15 cellular contexts compared by ENCODE assay signal in the genomic region with DNA sequence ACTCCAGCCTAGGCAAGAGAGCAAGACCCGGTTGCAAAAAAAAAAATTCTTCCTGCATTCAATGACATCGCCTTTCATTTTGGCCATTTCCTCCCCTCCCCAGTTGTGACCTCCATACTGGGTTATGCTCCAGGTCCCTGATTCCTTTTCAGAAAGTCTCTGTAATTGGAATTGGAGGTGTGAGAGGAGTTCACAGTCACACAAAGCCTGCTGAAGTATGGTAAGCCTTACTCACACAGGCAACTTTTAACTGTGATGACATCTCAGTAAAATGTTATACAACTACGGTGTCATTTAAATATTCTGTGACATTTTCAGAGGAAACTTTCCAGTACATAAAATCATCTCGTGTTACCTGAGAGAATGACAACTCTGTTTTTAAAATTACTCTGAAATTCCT.
DNase-seq lines count a peak whose midpoint lies in the region; ATAC-seq and TF ChIP-seq lines count a peak whose summit lies in the region.
"Had no signal": no experiment of that assay in that cellular context is flagged by ENCODE, and none has a peak within 500 bp of the region (broad histone marks: within the 10 kb centered on the region; RNA-seq: fewer than 3 reads in every experiment).

No MANE protein-coding gene starts in this region.

- H4K5ac ChIP-seq in mesendoderm (ENCODE audit: low read length) = no peak overlapping the region

- H3K27me3 Mint-ChIP-seq in natural killer cell treated with Interleukin-12 subunit alpha and Interleukin-12 subunit beta and Interleukin-15 and Interleukin-18, amount 100 ng/mL, for 72 hours = peaks cover 12 to 27% of the 10 kb centered on the region in 2 donors
- H3K27me3 Mint-ChIP-seq in natural killer cell (ENCODE audit: low read depth in 2 of 2) = peaks cover 3 to 24% of the 10 kb centered on the region in 2 donors

- no peak overlapping the region for H3K27ac ChIP-seq in mesendoderm (ENCODE audit: low read depth, low read length)
- H3K27ac ChIP-seq: BLaER1 treated with 17β-estradiol and CSF1 and Interleukin-3, amounts not matched to agents 10 nM and 100 nM had no signal

- no peak overlapping the region for H3K23ac ChIP-seq in mesendoderm (ENCODE audit: low read length)

- ATAC-seq in natural killer cell treated with Interleukin-12 subunit alpha and Interleukin-12 subunit beta and Interleukin-15 and Interleukin-18, amount 100 ng/mL, for 72 hours = peak; percentile 25 to 70
- ATAC-seq in natural killer cell (no peak), HG03342 (IDR thresholded peaks at IDR 0.05; ENCODE audit: unreplicated experiment) (no peak), sciatic nerve (no peak)
- ATAC-seq: GM12878 had no signal

- TF ChIP-seq CTCF in natural killer cell (IDR thresholded peaks at IDR 0.05) = no peak

- no peak overlapping the region for H2AK5ac ChIP-seq in mesendoderm (ENCODE audit: low read length)

- H3K4me3 ChIP-seq in adipocyte (ENCODE audit: low read length) = no peak overlapping the region
- H3K4me3 ChIP-seq in mesendoderm (ENCODE audit: low read length) = no peak overlapping the region
- H3K4me3 ChIP-seq: BLaER1 treated with 17β-estradiol and CSF1 and Interleukin-3, amounts not matched to agents 10 nM and 100 nM; GM12878 had no signal

- intact Hi-C loops in natural killer cell (cut with micrococcal nuclease) = no loop called here
- intact Hi-C loops in sciatic nerve (cut with DNase I) = no loop called here

- no peak overlapping the region for H3K4me3 Mint-ChIP-seq in natural killer cell treated with Interleukin-12 subunit alpha and Interleukin-12 subunit beta and Interleukin-15 and Interleukin-18, amount 100 ng/mL, for 72 hours
- no peak overlapping the region for H3K4me3 Mint-ChIP-seq in natural killer cell
- H3K4me3 Mint-ChIP-seq: CD4-positive, CD25-positive, alpha-beta regulatory T cell; H9; IgD-negative memory B cell had no signal

- no peaks in the 10 kb centered on the region for H3K79me1 ChIP-seq in mesendoderm (ENCODE audit: low read length)

- H3K18ac ChIP-seq in mesendoderm (ENCODE audit: low read length) = no peak overlapping the region

- H3K27me3 ChIP-seq in adipocyte (replicated peaks; ENCODE audit: control insufficient read depth, insufficient read depth, low read length) (no peaks in the 10 kb centered on the region), mesendoderm (ENCODE audit: insufficient read depth, low read length, poor library complexity) (no peaks in the 10 kb centered on the region)
- H3K27me3 ChIP-seq: BLaER1 treated with 17β-estradiol and CSF1 and Interleukin-3, amounts not matched to agents 10 nM and 100 nM had no signal

- no peak overlapping the region for H2BK15ac ChIP-seq in mesendoderm (replicated peaks; ENCODE audit: low read depth)

- no CpG with 5 or more reads among the region's 4 CpGs for WGBS in mesendoderm (ENCODE audit: extremely low coverage, insufficient coverage, low lambda C conversion rate)

- H2BK5ac ChIP-seq in mesendoderm (ENCODE audit: low read length) = no peak overlapping the region

- H3K9ac ChIP-seq in adipocyte (ENCODE audit: low read length) (no peak overlapping the region), mesendoderm (ENCODE audit: low read length) (no peak overlapping the region)
- H3K9ac ChIP-seq: BLaER1 treated with 17β-estradiol and CSF1 and Interleukin-3, amounts not matched to agents 10 nM and 100 nM had no signal

- H2BK120ac ChIP-seq in mesendoderm (ENCODE audit: low read depth, low read length) = no peak overlapping the region

- no peak overlapping the region for H3K4me2 ChIP-seq in mesendoderm (ENCODE audit: low read length)

- peaks cover 5% of the 10 kb centered on the region for H3K4me1 ChIP-seq in adipocyte (ENCODE audit: control insufficient read depth, insufficient read depth, low read length)
- no peaks in the 10 kb centered on the region for H3K4me1 ChIP-seq in mesendoderm (ENCODE audit: control insufficient read depth, low read depth, low read length)

- no peaks in the 10 kb centered on the region for H3K79me2 ChIP-seq in mesendoderm (ENCODE audit: control insufficient read depth, insufficient read depth, low read length)

- H3K36me3 ChIP-seq in adipocyte (ENCODE audit: control insufficient read depth, insufficient read depth, low read length, severe bottlenecking) (no peaks in the 10 kb centered on the region), mesendoderm (ENCODE audit: control insufficient read depth, insufficient read depth, low read length) (no peaks in the 10 kb centered on the region)
- H3K36me3 ChIP-seq: BLaER1 treated with 17β-estradiol and CSF1 and Interleukin-3, amounts not matched to agents 10 nM and 100 nM had no signal

- no peak overlapping the region for H4K8ac ChIP-seq in mesendoderm (ENCODE audit: low read depth, low read length)

- no peaks in the 10 kb centered on the region for H3K9me3 Mint-ChIP-seq in natural killer cell treated with Interleukin-12 subunit alpha and Interleukin-12 subunit beta and Interleukin-15 and Interleukin-18, amount 100 ng/mL, for 72 hours
- no peaks in the 10 kb centered on the region for H3K9me3 Mint-ChIP-seq in natural killer cell

- H3K4ac ChIP-seq in mesendoderm (ENCODE audit: low read depth, low read length) = no peak overlapping the region

- H3K36me3 Mint-ChIP-seq in natural killer cell treated with Interleukin-12 subunit alpha and Interleukin-12 subunit beta and Interleukin-15 and Interleukin-18, amount 100 ng/mL, for 72 hours = no peaks in the 10 kb centered on the region
- H3K36me3 Mint-ChIP-seq in natural killer cell = no peaks in the 10 kb centered on the region
- H3K36me3 Mint-ChIP-seq: CD4-positive, CD25-positive, alpha-beta regulatory T cell; IgD-negative memory B cell had no signal

- H3K56ac ChIP-seq in mesendoderm (ENCODE audit: low read length) = no peak overlapping the region

- peaks cover 13 to 23% of the 10 kb centered on the region in 2 donors for H3K4me1 Mint-ChIP-seq in natural killer cell treated with Interleukin-12 subunit alpha and Interleukin-12 subunit beta and Interleukin-15 and Interleukin-18, amount 100 ng/mL, for 72 hours (ENCODE audit: low read depth in 2 of 2)
- H3K4me1 Mint-ChIP-seq in natural killer cell = peaks cover 10% of the 10 kb centered on the region in 2 donors
- H3K4me1 Mint-ChIP-seq: H9, IgD-negative memory B cell had no signal

- no peak for DNase-seq in natural killer cell treated with Interleukin-12 subunit alpha and Interleukin-12 subunit beta and Interleukin-15 and Interleukin-18, amount 100 ng/mL, for 72 hours (ENCODE audit: low spot score)
- DNase-seq in natural killer cell (no peak), adipocyte (ENCODE audit: low read depth) (peak; percentile 17), mesendoderm (peak; percentile 63), NCI-H524 treated with DMSO at 0.1 percent for 48 hours (lab: John Stamatoyannopoulos, UW) (no peak), sciatic nerve (ENCODE audit: low spot score) (no peak)
- DNase-seq: 8988T; CD4-positive, CD25-positive, alpha-beta regulatory T cell; DMS53; GOT3; H9 had no signal

- H3K27ac Mint-ChIP-seq in natural killer cell treated with Interleukin-12 subunit alpha and Interleukin-12 subunit beta and Interleukin-15 and Interleukin-18, amount 100 ng/mL, for 72 hours = peak overlapping the region; percentile 40 to 75
- no peak overlapping the region for H3K27ac Mint-ChIP-seq in natural killer cell
- H3K27ac Mint-ChIP-seq: CD4-positive, CD25-positive, alpha-beta regulatory T cell; H9 had no signal

- H3K9me3 ChIP-seq in adipocyte (ENCODE audit: control insufficient read depth, low read length) = no peaks in the 10 kb centered on the region
- H3K9me3 ChIP-seq: BLaER1 treated with 17β-estradiol and CSF1 and Interleukin-3, amounts not matched to agents 10 nM and 100 nM had no signal

Comparison
In these comparisons a context has a peak if more than half of its experiments do, and no peak if none do; other contexts are left out.
1. ATAC-seq: peak in natural killer cell treated with Interleukin-12 subunit alpha and Interleukin-12 subunit beta and Interleukin-15 and Interleukin-18, amount 100 ng/mL, for 72 hours (2 of 2); none in natural killer cell (0 of 3), HG03342 (single experiment) and sciatic nerve (single experiment).
2. H3K27ac Mint-ChIP-seq: peak in natural killer cell treated with Interleukin-12 subunit alpha and Interleukin-12 subunit beta and Interleukin-15 and Interleukin-18, amount 100 ng/mL, for 72 hours (2 of 2); none in natural killer cell (0 of 2).
3. DNase-seq: peak in adipocyte (single experiment) and mesendoderm (single experiment); none in natural killer cell treated with Interleukin-12 subunit alpha and Interleukin-12 subunit beta and Interleukin-15 and Interleukin-18, amount 100 ng/mL, for 72 hours (single experiment), natural killer cell (single experiment), NCI-H524 treated with DMSO at 0.1 percent for 48 hours (single experiment) and sciatic nerve (single experiment).